22 cellular contexts compared by ENCODE assay signal in the genomic region with DNA sequence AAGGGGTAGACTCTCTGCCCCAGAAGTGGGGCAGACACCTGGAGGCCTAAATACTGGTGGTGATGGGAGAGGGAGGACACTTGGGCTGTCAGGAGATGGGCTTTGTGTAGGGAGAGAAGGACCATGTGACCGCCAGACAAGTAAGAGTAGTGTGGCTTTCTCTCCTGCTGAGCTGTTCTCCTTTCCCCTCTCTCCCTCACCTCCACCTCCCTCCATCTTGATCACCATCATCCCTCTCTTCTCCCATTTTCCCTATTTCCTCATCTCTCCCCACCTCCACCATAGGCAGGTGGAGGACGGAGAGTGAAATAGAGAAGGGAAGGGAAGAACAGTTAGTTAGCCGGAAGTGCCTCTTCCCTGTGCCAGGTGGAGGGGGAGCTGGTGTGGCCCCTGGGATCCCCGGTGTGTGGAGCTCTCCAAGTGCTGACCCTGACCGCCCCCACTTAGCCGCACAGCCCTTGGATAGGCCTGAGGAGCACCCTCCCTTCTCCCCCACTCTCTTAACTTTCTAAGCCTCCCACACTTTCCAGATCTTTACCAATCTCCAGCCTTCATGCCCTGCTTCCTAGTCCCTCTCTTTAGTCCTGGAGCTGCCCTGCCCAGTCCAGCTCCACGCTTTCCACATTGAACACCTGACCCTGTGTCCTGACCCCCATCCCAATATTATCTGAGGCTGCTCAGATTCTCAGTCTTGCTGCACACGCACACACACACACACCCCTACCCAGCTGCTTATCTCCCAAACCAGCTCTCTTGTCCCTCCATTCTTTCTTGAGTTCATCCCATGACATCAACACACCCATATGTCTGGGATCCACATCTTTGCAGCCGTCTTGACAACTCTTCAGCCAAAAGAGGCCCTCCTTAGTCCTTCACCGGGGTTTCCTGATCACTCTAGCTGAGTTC. TPM values are rescaled to one million over a fixed set of nuclear protein-coding genes. Genes with fewer than 3 reads are reported as not detected.
DNase-seq lines count a peak whose midpoint lies in the region; ATAC-seq and TF ChIP-seq lines count a peak whose summit lies in the region.
"Had no signal": no experiment of that assay in that cellular context is flagged by ENCODE, and none has a peak within 500 bp of the region (broad histone marks: within the 10 kb centered on the region; RNA-seq: fewer than 3 reads in every experiment).

No MANE protein-coding gene starts in this region.

- H2BK12ac ChIP-seq in H9 (ENCODE audit: insufficient read length, low read depth, low read length), result no peak overlapping the region

- H2BK15ac ChIP-seq in H9 (ENCODE audit: low read depth, low read length), result no peak overlapping the region

- no peak overlapping the region for H2BK5ac ChIP-seq in H9 (ENCODE audit: insufficient read length, low read length)

- H3K36me3 Mint-ChIP-seq in H9 (ENCODE audit: insufficient read depth in 1 of 3, low read depth in 3 of 3) (no peaks in the 10 kb centered on the region), neural progenitor cell (no peaks in the 10 kb centered on the region), natural killer cell (no peaks in the 10 kb centered on the region)

- no peak for TF ChIP-seq CTCF in H9 (conservative IDR thresholded peaks at IDR 0.05)
- TF ChIP-seq CTCF in neural progenitor cell (IDR thresholded peaks at IDR 0.05), result no peak
- TF ChIP-seq CTCF in natural killer cell (IDR thresholded peaks at IDR 0.05), result no peak

- no peak overlapping the region for H4K5ac ChIP-seq in H9 (ENCODE audit: insufficient read length, low read depth, low read length)

- no peak overlapping the region for H3K18ac ChIP-seq in H9 (ENCODE audit: insufficient read length, low read depth, low read length)

- no peak overlapping the region for H3K9ac ChIP-seq in H9 (ENCODE audit: extremely low read depth, insufficient read length, low read length)
- H3K9ac ChIP-seq in neural progenitor cell, result no peak overlapping the region

- H3K9me3 Mint-ChIP-seq in H9 (no peaks in the 10 kb centered on the region), neural progenitor cell (no peaks in the 10 kb centered on the region), natural killer cell (no peaks in the 10 kb centered on the region)
- H3K9me3 Mint-ChIP-seq: activated B cell treated with CpG ODN at 0.5 μM for 24 hours; activated T-helper 17 cell treated with anti-CD3 and anti-CD28 coated beads, Interleukin-2, amount 50 U/mL, for 72 hours; CD4-positive, alpha-beta T cell had no signal

- H3K23me2 ChIP-seq in H9 (ENCODE audit: insufficient read length, low read depth, low read length, poor library complexity, severe bottlenecking), result peaks cover 14% of the 10 kb centered on the region

- no peaks in the 10 kb centered on the region for H3K79me1 ChIP-seq in H9 (ENCODE audit: insufficient read depth, low read depth, low read length, poor library complexity, severe bottlenecking)

- H4K20me1 ChIP-seq in H9 (ENCODE audit: control insufficient read depth, insufficient read depth, insufficient read length), result no peaks in the 10 kb centered on the region
- H4K20me1 ChIP-seq in neural progenitor cell (ENCODE audit: low read depth), result peaks cover 15% of the 10 kb centered on the region

- H3K14ac ChIP-seq in H9 (ENCODE audit: insufficient read depth, low read length), result no peak overlapping the region

- no peak overlapping the region for H4K91ac ChIP-seq in H9 (ENCODE audit: insufficient read length, low read depth, low read length)

- H3K4me3 ChIP-seq in neural progenitor cell, result no peak overlapping the region
- H3K4me3 ChIP-seq: esophagus squamous epithelium, gastroesophageal sphincter, tibial nerve had no signal

- DNase-seq in H9 (no peak), OCI-M1 (lab: John Stamatoyannopoulos, UW) (peak; percentile 75), neural progenitor cell (ENCODE audit: low spot score) (no peak), natural killer cell (no peak), G401 (ENCODE audit: low spot score) (no peak), dedifferentiated amniotic fluid mesenchymal stem cell (ENCODE audit: extremely low spot score) (no peak)
- DNase-seq: activated B cell treated with CpG ODN at 0.5 μM for 24 hours; CD4-positive, alpha-beta T cell; DMS 273 treated with DMSO at 0.1 percent for 48 hours; effector memory CD4-positive, alpha-beta T cell; esophagus squamous epithelium; NCI-H1436 treated with DMSO at 0.1 percent for 48 hours; stomach; T-helper 9 cell had no signal

- H3K9me3 ChIP-seq in H9 (ENCODE audit: control insufficient read depth, low read depth, low read length), result no peaks in the 10 kb centered on the region
- no peaks in the 10 kb centered on the region for H3K9me3 ChIP-seq in neural progenitor cell (ENCODE audit: low read depth)
- H3K9me3 ChIP-seq: esophagus squamous epithelium, gastroesophageal sphincter, neutrophil, stomach, tibial nerve had no signal

- no peak overlapping the region for H2AK5ac ChIP-seq in H9 (ENCODE audit: insufficient read length, low read length)

- no peak overlapping the region for H2AFZ ChIP-seq in H9 (ENCODE audit: low read length)
- H2AFZ ChIP-seq in neural progenitor cell (replicated peaks), result no peak overlapping the region

- ATAC-seq in natural killer cell, result no peak
- ATAC-seq: gastroesophageal sphincter had no signal

- H3K56ac ChIP-seq in H9 (ENCODE audit: insufficient read length, low read depth, low read length), result no peak overlapping the region

- 0 out of 2 replicates have a peak, but pooled peaks cover 4% of the 10 kb centered on the region for H3K4me1 ChIP-seq in H9 (ENCODE audit: insufficient read depth, low read length)
- peaks cover 23% of the 10 kb centered on the region for H3K4me1 ChIP-seq in neural progenitor cell

- H3K27me3 ChIP-seq in H9 (ENCODE audit: insufficient read depth, low read length) (peaks cover 12% of the 10 kb centered on the region; the same call in 1 of the 2 replicates), neural progenitor cell (peaks cover 32% of the 10 kb centered on the region)

- H3K27ac Mint-ChIP-seq in H9 (peak overlapping the region in 1 of 3 experiments; percentile 17; a peak in 2 of 7 replicates), neural progenitor cell (no peak overlapping the region), natural killer cell (no peak overlapping the region)
- H3K27ac Mint-ChIP-seq: activated B cell treated with CpG ODN at 0.5 μM for 24 hours; activated T-helper 17 cell treated with anti-CD3 and anti-CD28 coated beads, Interleukin-2, amount 50 U/mL, for 72 hours; CD4-positive, alpha-beta T cell had no signal

- no peak overlapping the region for H2BK120ac ChIP-seq in H9 (ENCODE audit: low read depth, low read length, poor library complexity, severe bottlenecking)

- no peak overlapping the region for H2BK20ac ChIP-seq in H9 (ENCODE audit: low read depth, low read length, poor library complexity, severe bottlenecking)

- in situ Hi-C loops in G401 (cut with HindIII; ENCODE audit: low sequenced_read_pairs), result no loop called here

- no peak overlapping the region for H3T11ph ChIP-seq in H9 (ENCODE audit: low read length)

- no peak overlapping the region for H3K4ac ChIP-seq in H9 (ENCODE audit: low read depth, low read length)

- no peak overlapping the region for H4K8ac ChIP-seq in H9 (replicated peaks; ENCODE audit: insufficient read length, low read depth, low read length)

- H3F3A ChIP-seq in neural progenitor cell (ENCODE audit: low read depth), result peaks cover 19% of the 10 kb centered on the region

- no peaks in the 10 kb centered on the region for H3K36me3 ChIP-seq in neural progenitor cell
- H3K36me3 ChIP-seq: esophagus squamous epithelium, gastroesophageal sphincter, neutrophil, stomach, tibial nerve had no signal

- no peak overlapping the region for H3K4me2 ChIP-seq in H9 (ENCODE audit: insufficient read depth, insufficient read length, low read length)
- peak overlapping the region; percentile 92 for H3K4me2 ChIP-seq in neural progenitor cell

- H3K4me1 Mint-ChIP-seq in H9, result peaks cover 47 to 54% of the 10 kb centered on the region in 2 experiments
- peaks cover 63% of the 10 kb centered on the region for H3K4me1 Mint-ChIP-seq in neural progenitor cell
- H3K4me1 Mint-ChIP-seq in natural killer cell, result peaks cover 13% of the 10 kb centered on the region in 2 donors

- H3K4me3 Mint-ChIP-seq in H9 (peak overlapping the region; percentile 18 to 82; a peak in 3 of 5 replicates), neural progenitor cell (peak overlapping the region; percentile 87), natural killer cell (no peak overlapping the region)
- H3K4me3 Mint-ChIP-seq: activated B cell treated with CpG ODN at 0.5 μM for 24 hours; activated T-helper 17 cell treated with anti-CD3 and anti-CD28 coated beads, Interleukin-2, amount 50 U/mL, for 72 hours; CD4-positive, alpha-beta T cell had no signal

- H3K27me3 Mint-ChIP-seq in H9 (ENCODE audit: low read depth) (peaks cover 39% of the 10 kb centered on the region), neural progenitor cell (ENCODE audit: insufficient read depth, low read depth) (peaks cover 42% of the 10 kb centered on the region), natural killer cell (ENCODE audit: low read depth in 2 of 2) (peaks cover 35 to 60% of the 10 kb centered on the region in 2 donors)

- H3K27ac ChIP-seq in H9 (ENCODE audit: insufficient read length, low read depth, low read length) (no peak overlapping the region), cingulate gyrus (ENCODE audit: low read depth, low read length) (peak overlapping the region; percentile 10), neural progenitor cell (no peak overlapping the region)
- H3K27ac ChIP-seq: esophagus squamous epithelium, gastroesophageal sphincter, neutrophil, stomach, tibial nerve had no signal

- no CpG with 5 or more reads among the region's 10 CpGs for WGBS in H9 (ENCODE audit: extremely low coverage, insufficient read length, low lambda C conversion rate)

- intact Hi-C loops in natural killer cell (cut with micrococcal nuclease), result no loop called here

- H3K79me2 ChIP-seq in H9 (ENCODE audit: insufficient read depth, low read length) (no peaks in the 10 kb centered on the region), neural progenitor cell (ENCODE audit: low read depth) (no peaks in the 10 kb centered on the region)

- H3K23ac ChIP-seq in H9 (ENCODE audit: insufficient read length, low read depth, low read length), result no peak overlapping the region

RNA-seq across cellular contexts. Expression of gene CELF3, which starts 1.5 kb away (rescaled TPM):
- total RNA-seq in H9 (2021) (0.90 and 1.0 TPM in 2 replicates), neural progenitor cell (ENCODE audit: low replicate concordance) (0.17 and 1.1 TPM in 2 replicates), natural killer cell (not detected)
- total RNA-seq in G401 (2014; rRNA removed; shearing (Covaris generic)), result not detected in 2 replicates
- total RNA-seq: activated B cell treated with CpG ODN at 0.5 μM for 24 hours; activated T-helper 17 cell treated with anti-CD3 and anti-CD28 coated beads, Interleukin-2, amount 50 U/mL, for 72 hours; CD4-positive, alpha-beta T cell; mononuclear cell; pulmonary artery endothelial cell; tibial nerve had no signal

RNA-seq across cellular contexts. Expression of gene RIIAD1, which starts 6.2 kb away (rescaled TPM):
- total RNA-seq in H9 (2021), result 1.4 TPM in 1 of 2 replicates, not detected in the other
- not detected in 2 replicates for total RNA-seq in neural progenitor cell (ENCODE audit: low replicate concordance)
- not detected for total RNA-seq in natural killer cell
- not detected in 2 replicates for total RNA-seq in G401 (2014; rRNA removed; shearing (Covaris generic))
- total RNA-seq: activated B cell treated with CpG ODN at 0.5 μM for 24 hours; activated T-helper 17 cell treated with anti-CD3 and anti-CD28 coated beads, Interleukin-2, amount 50 U/mL, for 72 hours; CD4-positive, alpha-beta T cell; esophagus squamous epithelium; liver; mononuclear cell; pulmonary artery endothelial cell; stomach; tibial nerve had no signal

RNA-seq across cellular contexts. Expression of gene MRPL9, which starts 48.2 kb away (rescaled TPM):
- total RNA-seq in H9 (2021) (100 and 102 TPM in 2 replicates), neural progenitor cell (ENCODE audit: low replicate concordance) (86.4 and 91.0 TPM in 2 replicates), natural killer cell (100 to 1,000 TPM in 2 of 3 donors, 10 to 100 TPM in 1; 93.6 to 110 (median 107) TPM)
- 173 and 199 TPM in 2 replicates for total RNA-seq in G401 (2014; rRNA removed; shearing (Covaris generic))
